In the genomic region with DNA sequence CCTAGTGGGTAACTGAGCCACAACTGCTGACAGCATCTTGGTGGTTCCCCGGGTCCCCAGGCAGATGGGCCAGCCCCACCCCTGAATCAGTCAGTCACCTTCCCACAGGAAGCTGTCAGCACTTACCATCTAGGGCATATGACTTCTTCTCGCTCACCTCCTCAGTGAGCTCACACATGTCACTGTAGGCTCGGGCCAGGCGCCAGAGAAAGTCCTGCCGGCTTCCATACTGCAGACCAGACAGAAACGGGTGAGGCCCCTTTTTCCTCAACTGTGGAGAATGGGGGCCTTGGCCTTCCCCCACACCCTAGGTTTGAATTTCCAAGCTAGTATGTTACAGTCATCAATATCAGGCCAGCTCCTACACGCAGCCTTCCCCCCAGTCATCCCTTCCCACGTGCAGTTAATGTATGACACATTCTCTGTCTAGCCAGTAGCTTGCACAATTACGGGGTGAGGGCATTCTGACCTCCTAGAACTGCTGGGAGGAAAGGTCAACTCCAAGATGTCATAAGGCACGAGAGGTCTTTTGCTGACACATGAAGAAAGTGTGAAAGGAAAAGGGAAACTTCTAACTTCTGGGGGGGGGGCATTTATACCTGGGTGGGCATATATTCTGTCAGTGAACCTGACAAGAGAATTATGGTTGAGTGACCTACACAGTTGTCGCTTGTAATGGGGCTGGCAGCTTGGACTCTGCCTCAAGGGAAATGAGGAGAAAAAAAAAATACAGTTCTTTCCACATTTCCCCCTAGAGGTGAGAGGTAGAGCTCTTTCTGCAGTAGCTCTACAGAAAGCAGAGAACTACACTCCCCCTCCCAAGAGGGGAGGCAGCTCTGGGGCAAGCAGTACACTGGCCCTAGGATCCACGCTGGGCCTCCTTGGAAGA, we compare ENCODE assay signal across 8 cellular contexts. TPM values are rescaled to one million over a fixed set of nuclear protein-coding genes. Genes with fewer than 3 reads are reported as not detected.
DNase-seq lines count a peak whose midpoint lies in the region; ATAC-seq, FAIRE-seq and TF ChIP-seq lines count a peak whose summit lies in the region.

No MANE protein-coding gene starts in this region.

- H3K27me3 ChIP-seq in KMS-11 (ENCODE audit: insufficient read depth, low read depth): no peaks in the 10 kb centered on the region

- ATAC-seq in activated T-cell treated with anti-CD3 and anti-CD28 coated beads, Interleukin-2, amount 50 U/mL, for 4 hours: peak; percentile 91 to 95
- ATAC-seq in stimulated activated naive CD8-positive, alpha-beta T cell treated with anti-CD3 and anti-CD28 coated beads, Interleukin-15, amount 100 ng/mL, for 72 hours: peak; percentile 97

- no peaks in the 10 kb centered on the region; the same call in 1 of the 2 replicates for H3K79me2 ChIP-seq in KMS-11 (ENCODE audit: insufficient read depth, low read depth)

- H3K9me3 Mint-ChIP-seq in activated T-cell treated with anti-CD3 and anti-CD28 coated beads, Interleukin-2, amount 50 U/mL, for 4 hours: no peaks in the 10 kb centered on the region
- H3K9me3 Mint-ChIP-seq in stimulated activated naive CD8-positive, alpha-beta T cell treated with anti-CD3 and anti-CD28 coated beads, Interleukin-15, amount 100 ng/mL, for 72 hours: no peaks in the 10 kb centered on the region

- peaks cover 28% of the 10 kb centered on the region for H3K36me3 Mint-ChIP-seq in activated T-cell treated with anti-CD3 and anti-CD28 coated beads, Interleukin-2, amount 50 U/mL, for 4 hours (ENCODE audit: insufficient read depth)

- TF ChIP-seq CTCF in AG09319 (IDR thresholded peaks at IDR 0.05; ENCODE audit: low read depth, low read length) (0 out of 2 replicates have a peak, but pooled peaks have one; percentile 4), KMS-11 (conservative IDR thresholded peaks at IDR 0.05; ENCODE audit: low read depth, low read length) (peak; percentile 35), D721Med (IDR thresholded peaks at IDR 0.05; ENCODE audit: insufficient read depth, missing control alignments) (no peak)

- peak overlapping the region; percentile 77 for H3K9ac ChIP-seq in KMS-11

- FAIRE-seq in D721Med (lab: Jason Lieb, UNC): no peak

- peak overlapping the region; percentile 60 for H3K4me3 Mint-ChIP-seq in activated T-cell treated with anti-CD3 and anti-CD28 coated beads, Interleukin-2, amount 50 U/mL, for 4 hours
- H3K4me3 Mint-ChIP-seq in stimulated activated naive CD8-positive, alpha-beta T cell treated with anti-CD3 and anti-CD28 coated beads, Interleukin-15, amount 100 ng/mL, for 72 hours: peak overlapping the region; percentile 41 to 57

- peaks cover 21% of the 10 kb centered on the region for H3K4me1 Mint-ChIP-seq in activated T-cell treated with anti-CD3 and anti-CD28 coated beads, Interleukin-2, amount 50 U/mL, for 4 hours (ENCODE audit: low read depth)
- H3K4me1 Mint-ChIP-seq in stimulated activated naive CD8-positive, alpha-beta T cell treated with anti-CD3 and anti-CD28 coated beads, Interleukin-15, amount 100 ng/mL, for 72 hours: peaks cover 41% of the 10 kb centered on the region

- DNase-seq in AG09319 (ENCODE audit: extremely low read depth, low read depth) (no peak), iris pigment epithelial cell (ENCODE audit: low read depth) (peak; percentile 85), D721Med (ENCODE audit: insufficient read length, low spot score) (no peak), nucleus accumbens (lab: John Stamatoyannopoulos, UW) (no peak), dermis blood vessel endothelial cell (no peak)
- DNase-seq in activated T-cell treated with anti-CD3 and anti-CD28 coated beads, Interleukin-2, amount 50 U/mL, for 4 hours: peak; percentile 51
- peak in 1 of 2 donors; percentile 72 for DNase-seq in stimulated activated naive CD8-positive, alpha-beta T cell treated with anti-CD3 and anti-CD28 coated beads, Interleukin-15, amount 100 ng/mL, for 72 hours

- H4K20me1 ChIP-seq in KMS-11 (ENCODE audit: insufficient read depth): no peaks in the 10 kb centered on the region

- peaks cover 96% of the 10 kb centered on the region for H3K4me1 ChIP-seq in KMS-11 (ENCODE audit: low read depth, poor library complexity, severe bottlenecking)

- H3K4me2 ChIP-seq in KMS-11: peak overlapping the region; percentile 90

- no peak overlapping the region for H3K4me3 ChIP-seq in KMS-11 (IDR thresholded peaks at IDR 0.05; ENCODE audit: insufficient read depth, low read depth, low read length)

- H3K27me3 Mint-ChIP-seq in activated T-cell treated with anti-CD3 and anti-CD28 coated beads, Interleukin-2, amount 50 U/mL, for 4 hours (ENCODE audit: low read depth): no peaks in the 10 kb centered on the region
- no peaks in the 10 kb centered on the region for H3K27me3 Mint-ChIP-seq in stimulated activated naive CD8-positive, alpha-beta T cell treated with anti-CD3 and anti-CD28 coated beads, Interleukin-15, amount 100 ng/mL, for 72 hours

- H2AFZ ChIP-seq in KMS-11 (ENCODE audit: low read depth): 0 out of 2 replicates have a peak overlapping the region, but pooled peaks have one; percentile 8

- peak overlapping the region; percentile 98 for H3K27ac ChIP-seq in KMS-11

- peak overlapping the region; percentile 72 to 80 for H3K27ac Mint-ChIP-seq in stimulated activated naive CD8-positive, alpha-beta T cell treated with anti-CD3 and anti-CD28 coated beads, Interleukin-15, amount 100 ng/mL, for 72 hours

- peaks cover under 1% of the 10 kb centered on the region; the same call in 1 of the 2 replicates for H3K36me3 ChIP-seq in KMS-11 (ENCODE audit: insufficient read depth)

RNA-seq across cellular contexts. Expression of a gene that starts 10.9 kb away (rescaled TPM):
- total RNA-seq in activated T-cell treated with anti-CD3 and anti-CD28 coated beads, Interleukin-2, amount 50 U/mL, for 4 hours: 10 to 100 TPM; 62.1 to 63.7 (median 62.9) TPM
- total RNA-seq in dermis blood vessel endothelial cell: 31.0 and 46.1 TPM in 2 replicates

RNA-seq across cellular contexts. Expression of a gene that starts 19.7 kb away (rescaled TPM):
- 10 to 100 TPM; 18.5 to 25.6 (median 25.3) TPM for total RNA-seq in activated T-cell treated with anti-CD3 and anti-CD28 coated beads, Interleukin-2, amount 50 U/mL, for 4 hours
- 29.5 and 30.6 TPM in 2 replicates for total RNA-seq in dermis blood vessel endothelial cell

RNA-seq across cellular contexts. Expression of a gene that starts 25.6 kb away (rescaled TPM):
- under 1 TPM; 0.24 to 0.53 (median 0.25) TPM for total RNA-seq in activated T-cell treated with anti-CD3 and anti-CD28 coated beads, Interleukin-2, amount 50 U/mL, for 4 hours
- total RNA-seq in dermis blood vessel endothelial cell: 1.0 and 2.1 TPM in 2 replicates

RNA-seq across cellular contexts. Expression of a gene that starts 49.2 kb away (rescaled TPM):
- total RNA-seq in activated T-cell treated with anti-CD3 and anti-CD28 coated beads, Interleukin-2, amount 50 U/mL, for 4 hours: 10 to 100 TPM; 28.2 to 39.7 (median 31.0) TPM
- total RNA-seq in dermis blood vessel endothelial cell: 4.8 and 10.7 TPM in 2 replicates

Comparison
In these comparisons a context has a peak if more than half of its experiments do, and no peak if none do; other contexts are left out.
1. DNase-seq: peak in activated T-cell treated with anti-CD3 and anti-CD28 coated beads, Interleukin-2, amount 50 U/mL, for 4 hours (single experiment) and iris pigment epithelial cell (single experiment); none in AG09319 (single experiment), D721Med (single experiment), nucleus accumbens (0 of 56) and dermis blood vessel endothelial cell (single experiment).